8 cellular contexts compared by ENCODE assay signal in genomic region chr17:78924481-78925151, GRCh38. TPM values are rescaled to one million over a fixed set of nuclear protein-coding genes. Genes with fewer than 3 reads are reported as not detected.
DNase-seq lines count a peak whose midpoint lies in the region; TF ChIP-seq lines count a peak whose summit lies in the region.

No MANE protein-coding gene starts in this region.

- H3K4me1 ChIP-seq in Peyer's patch (peaks cover 0 to 49% (median 14%) of the 10 kb centered on the region in 4 donors), esophagus muscularis mucosa (peaks cover 42 to 78% (median 68%) of the 10 kb centered on the region in 4 donors)

- DNase-seq in GM03348 (ENCODE audit: low spot score), result peak; percentile 70
- DNase-seq in Peyer's patch, result peak in 1 of 3 donors; percentile 62
- DNase-seq in esophagus muscularis mucosa (ENCODE audit: extremely low spot score), result no peak
- peak; percentile 20 for DNase-seq in neural crest cell (ENCODE audit: low read depth, low spot score)
- no peak for DNase-seq in NOMO-1 treated with dmso at 0.1 percent for 144 hours (lab: John Stamatoyannopoulos, UW; ENCODE audit: unreplicated experiment)
- no peak for DNase-seq in NCI-H187 (lab: John Stamatoyannopoulos, UW)
- no peak for DNase-seq in NCI-H187 treated with DMSO at 0.1 percent for 48 hours (lab: John Stamatoyannopoulos, UW)
- no peak for DNase-seq in NCI-H2081 (lab: John Stamatoyannopoulos, UW)

- WGBS in esophagus muscularis mucosa, result 0% methylated on average over 35 of the region's 64 CpGs

- no peak for TF ChIP-seq POLR2A in Peyer's patch (IDR thresholded peaks at IDR 0.05)
- no peak for TF ChIP-seq POLR2A in esophagus muscularis mucosa (IDR thresholded peaks at IDR 0.05; ENCODE audit: low read depth)

- peak overlapping the region; percentile 79 to 97 (median 88) for H3K27ac ChIP-seq in Peyer's patch
- H3K27ac ChIP-seq in esophagus muscularis mucosa (replicated peaks in 1 of 4), result peak overlapping the region; percentile 92 to 99 (median 96)

- H3K4me1 Mint-ChIP-seq in neural crest cell, result peaks cover 49% of the 10 kb centered on the region

- H3K27ac Mint-ChIP-seq in neural crest cell (ENCODE audit: unreplicated experiment), result no peak overlapping the region

- H3K36me3 ChIP-seq in Peyer's patch (no peaks in the 10 kb centered on the region), esophagus muscularis mucosa (no peaks in the 10 kb centered on the region)

- H3K9me3 Mint-ChIP-seq in neural crest cell, result no peaks in the 10 kb centered on the region

- no peak for TF ChIP-seq EP300 in esophagus muscularis mucosa (IDR thresholded peaks at IDR 0.05)

- peak overlapping the region; percentile 81 for H3K4me3 Mint-ChIP-seq in neural crest cell

- H3K9me3 ChIP-seq in Peyer's patch (no peaks in the 10 kb centered on the region), esophagus muscularis mucosa (no peaks in the 10 kb centered on the region)

- intact Hi-C loops in esophagus muscularis mucosa (cut with DNase I), result loop anchor here (5.0 kb wide), 2 partner anchors 42 to 48 kb away; no protein-coding TSS in a partner anchor

- H3K4me3 ChIP-seq in Peyer's patch (peak overlapping the region; percentile 57 to 74 (median 68)), esophagus muscularis mucosa (peak overlapping the region; percentile 81 to 95 (median 91))

- H3K36me3 Mint-ChIP-seq in neural crest cell (ENCODE audit: low read depth), result no peaks in the 10 kb centered on the region

- TF ChIP-seq CTCF in Peyer's patch (IDR thresholded peaks at IDR 0.05) (no peak), esophagus muscularis mucosa (IDR thresholded peaks at IDR 0.05) (no peak), neural crest cell (conservative IDR thresholded peaks at IDR 0.05) (no peak)

- H3K27me3 ChIP-seq in Peyer's patch (no peaks in the 10 kb centered on the region), esophagus muscularis mucosa (no peaks in the 10 kb centered on the region)

- H3K27me3 Mint-ChIP-seq in neural crest cell (ENCODE audit: low read depth), result no peaks in the 10 kb centered on the region

RNA-seq across cellular contexts. Expression of gene TIMP2, which starts 0.6 kb away (rescaled TPM):
- 10 to 100 TPM; 27.2 to 73.2 (median 45.0) TPM for total RNA-seq in Peyer's patch
- 100 to 1,000 TPM; 177 to 315 (median 229) TPM for total RNA-seq in esophagus muscularis mucosa
- 58.5 and 60.2 TPM in 2 replicates for total RNA-seq in neural crest cell

RNA-seq across cellular contexts. Expression of gene CEP295NL, which starts 21.6 kb away (rescaled TPM):
- total RNA-seq in Peyer's patch, result 10 to 100 TPM in 2 of 4 donors, 1 to 10 TPM in 2; 1.1 to 45.4 (median 9.1) TPM
- 1 to 10 TPM in 3 of 4 donors, under 1 TPM in 1; 0.78 to 6.6 (median 2.3) TPM for total RNA-seq in esophagus muscularis mucosa
- total RNA-seq in neural crest cell, result 1.2 TPM in 2 replicates

RNA-seq across cellular contexts. Expression of gene LGALS3BP, which starts 55.1 kb away (rescaled TPM):
- total RNA-seq in Peyer's patch (1,000 to 10,000 TPM in 3 of 4 donors, 100 to 1,000 TPM in 1; 202 to 2,181 (median 1,427) TPM), esophagus muscularis mucosa (100 to 1,000 TPM; 106 to 284 (median 197) TPM), neural crest cell (21.7 and 24.3 TPM in 2 replicates)

Comparison
In these comparisons a context has a peak if more than half of its experiments do, and no peak if none do; other contexts are left out.
1. DNase-seq: peak in GM03348 (single experiment) and neural crest cell (single experiment); none in esophagus muscularis mucosa (single experiment), NOMO-1 treated with dmso at 0.1 percent for 144 hours (single experiment), NCI-H187 (0 of 2), NCI-H187 treated with DMSO at 0.1 percent for 48 hours (single experiment) and NCI-H2081 (0 of 2).